20 cellular contexts compared by ENCODE assay signal in the genomic region with DNA sequence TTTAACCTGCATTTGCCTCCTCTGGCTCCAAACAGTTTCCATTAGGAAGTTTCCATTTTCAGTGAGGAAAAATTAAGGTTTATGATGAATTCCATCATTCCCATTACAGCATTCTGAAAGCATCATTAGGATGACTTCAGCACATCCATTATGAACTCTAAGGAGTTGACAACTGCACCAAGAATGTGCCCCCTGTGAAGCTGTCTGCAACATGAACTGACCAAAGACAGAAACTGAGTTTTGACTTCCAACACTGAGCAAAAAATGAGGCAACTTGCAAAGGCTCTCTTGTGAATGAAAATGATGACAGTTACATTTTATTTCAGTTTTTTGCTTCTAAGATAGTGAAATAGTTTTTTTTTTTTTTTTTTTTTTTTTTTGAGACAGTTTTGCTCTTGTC. TPM values are rescaled to one million over a fixed set of nuclear protein-coding genes. Genes with fewer than 3 reads are reported as not detected.
DNase-seq lines count a peak whose midpoint lies in the region; TF ChIP-seq lines count a peak whose summit lies in the region.
"Had no signal": no experiment of that assay in that cellular context is flagged by ENCODE, and none has a peak within 500 bp of the region (broad histone marks: within the 10 kb centered on the region; RNA-seq: fewer than 3 reads in every experiment).

No MANE protein-coding gene starts in this region.

- H3K4me3 Mint-ChIP-seq in osteocyte (ENCODE audit: unreplicated experiment), result no peak overlapping the region
- H3K4me3 Mint-ChIP-seq: B cell had no signal

- H3K4me1 ChIP-seq in SK-N-SH (ENCODE audit: control insufficient read depth in 1 of 2, insufficient read depth in 2 of 2, low read depth in 1 of 2, low read length in 1 of 2) (no peaks in the 10 kb centered on the region; a peak in 1 of 4 replicates), mesendoderm (ENCODE audit: control insufficient read depth, low read depth, low read length) (peaks cover 6% of the 10 kb centered on the region)
- H3K4me1 ChIP-seq: uterus had no signal

- H3K27me3 ChIP-seq in SK-N-SH (ENCODE audit: insufficient read depth), result no peaks in the 10 kb centered on the region
- H3K27me3 ChIP-seq in mesendoderm (ENCODE audit: insufficient read depth, low read length, poor library complexity), result no peaks in the 10 kb centered on the region
- H3K27me3 ChIP-seq: right lobe of liver, uterus had no signal

- TF ChIP-seq CTCF in SK-N-SH (IDR thresholded peaks at IDR 0.05) (no peak), osteocyte (IDR thresholded peaks at IDR 0.05) (no peak)

- DNase-seq in Daoy (ENCODE audit: low read depth) (peak; percentile 74), SK-N-SH (no peak), fibroblast of gingiva (ENCODE audit: low read depth) (peak; percentile 72), osteocyte (ENCODE audit: extremely low spot score, unreplicated experiment) (no peak), NCI-H2081 (lab: John Stamatoyannopoulos, UW) (no peak), UCSD-AML1 (lab: John Stamatoyannopoulos, UW; ENCODE audit: unreplicated experiment) (no peak), NCI-H748 treated with DMSO at 0.1 percent for 48 hours (lab: John Stamatoyannopoulos, UW) (no peak), mesendoderm (no peak)
- DNase-seq: activated CD8-positive, alpha-beta memory T cell treated with anti-CD3 and anti-CD28 coated beads, Interleukin-2, amount 50 U/mL, for 48 hours; GDM1; NCI-H1092; NCI-H526 treated with DMSO at 0.1 percent for 48 hours; nucleus accumbens; OCI-M1; right lobe of liver; stimulated activated CD4-positive, alpha-beta T cell treated with anti-CD3 and anti-CD28 coated beads, Interleukin-1b, Interleukin-23, amount 100 ng/mL, for 48 hours; T-helper 9 cell; uterus had no signal

- TF ChIP-seq EP300 in SK-N-SH (IDR thresholded peaks at IDR 0.05; ENCODE audit: borderline replicate concordance in 1 of 2, low read depth in 1 of 2, low read length in 1 of 2), result peak in 1 of 2 experiments; percentile 83; a peak in 2 of 4 replicates

- no peaks in the 10 kb centered on the region for H4K20me1 ChIP-seq in SK-N-SH (ENCODE audit: insufficient read depth)

- H2AK5ac ChIP-seq in mesendoderm (ENCODE audit: low read length), result no peak overlapping the region

- H3K9me3 ChIP-seq in SK-N-SH, result no peaks in the 10 kb centered on the region
- H3K9me3 ChIP-seq: right lobe of liver, uterus had no signal

- no peak overlapping the region for H3K23ac ChIP-seq in mesendoderm (ENCODE audit: low read length)

- H3K9me2 ChIP-seq in SK-N-SH, result no peaks in the 10 kb centered on the region

- H2BK5ac ChIP-seq in mesendoderm (ENCODE audit: low read length), result no peak overlapping the region

- no peak overlapping the region for H3K4ac ChIP-seq in mesendoderm (ENCODE audit: low read depth, low read length)

- no peaks in the 10 kb centered on the region for H3K27me3 Mint-ChIP-seq in osteocyte (ENCODE audit: unreplicated experiment)
- H3K27me3 Mint-ChIP-seq: B cell had no signal

- H3K79me1 ChIP-seq in mesendoderm (ENCODE audit: low read length), result no peaks in the 10 kb centered on the region

- peaks cover 13% of the 10 kb centered on the region for H3K79me2 ChIP-seq in SK-N-SH (ENCODE audit: insufficient read depth)
- no peaks in the 10 kb centered on the region for H3K79me2 ChIP-seq in mesendoderm (ENCODE audit: control insufficient read depth, insufficient read depth, low read length)

- H3K9ac ChIP-seq in SK-N-SH (peak overlapping the region; percentile 20; the same call in 1 of the 2 replicates), mesendoderm (ENCODE audit: low read length) (no peak overlapping the region)

- H3K27ac Mint-ChIP-seq in osteocyte (ENCODE audit: unreplicated experiment), result peak overlapping the region; percentile 79
- H3K27ac Mint-ChIP-seq: B cell had no signal

- H3K36me3 ChIP-seq in SK-N-SH (replicated peaks in 1 of 2; ENCODE audit: control insufficient read depth in 1 of 2, insufficient read depth in 2 of 2, low read length in 1 of 2), result no peaks in the 10 kb centered on the region
- no peaks in the 10 kb centered on the region for H3K36me3 ChIP-seq in mesendoderm (ENCODE audit: control insufficient read depth, insufficient read depth, low read length)
- H3K36me3 ChIP-seq: right lobe of liver, uterus had no signal

- TF ChIP-seq RAD21 in SK-N-SH (IDR thresholded peaks at IDR 0.05; ENCODE audit: low read length), result no peak

- H3K4me1 Mint-ChIP-seq in osteocyte (ENCODE audit: unreplicated experiment), result peaks cover 62% of the 10 kb centered on the region

- H3K4me2 ChIP-seq in SK-N-SH (no peak overlapping the region), mesendoderm (ENCODE audit: low read length) (no peak overlapping the region)

- H3F3A ChIP-seq in SK-N-SH (replicated peaks; ENCODE audit: insufficient read depth), result peaks cover 22% of the 10 kb centered on the region

- H3K9me3 Mint-ChIP-seq in osteocyte (ENCODE audit: unreplicated experiment), result no peaks in the 10 kb centered on the region

- no peak overlapping the region for H4K8ac ChIP-seq in mesendoderm (ENCODE audit: low read depth, low read length)

- H3K18ac ChIP-seq in mesendoderm (ENCODE audit: low read length), result no peak overlapping the region

- POLR2A ChIA-PET in SK-N-SH (lab: Yijun Ruan, JAX), result no interaction called here

- H3K36me3 Mint-ChIP-seq in osteocyte (ENCODE audit: unreplicated experiment), result peaks cover 2% of the 10 kb centered on the region

- H3K56ac ChIP-seq in mesendoderm (ENCODE audit: low read length), result no peak overlapping the region

- H3K27ac ChIP-seq in SK-N-SH (ENCODE audit: low read depth in 2 of 2, low read length in 1 of 2) (peak overlapping the region in 1 of 2 experiments; percentile 80; a peak in 2 of 4 replicates), mesendoderm (ENCODE audit: low read depth, low read length) (no peak overlapping the region)
- H3K27ac ChIP-seq: right lobe of liver, uterus had no signal

- H2BK120ac ChIP-seq in mesendoderm (ENCODE audit: low read depth, low read length), result no peak overlapping the region

- CTCF ChIA-PET in SK-N-SH (lab: Yijun Ruan, JAX), result no interaction called here

- no peak overlapping the region for H2BK15ac ChIP-seq in mesendoderm (replicated peaks; ENCODE audit: low read depth)

- H2AFZ ChIP-seq in SK-N-SH (ENCODE audit: low read depth), result no peak overlapping the region

- H4K5ac ChIP-seq in mesendoderm (ENCODE audit: low read length), result no peak overlapping the region

- H3K4me3 ChIP-seq in SK-N-SH (ENCODE audit: low read depth in 2 of 2, low read length in 1 of 2), result no peak overlapping the region
- H3K4me3 ChIP-seq in mesendoderm (ENCODE audit: low read length), result no peak overlapping the region
- H3K4me3 ChIP-seq: right lobe of liver, uterus had no signal

TF ChIP-seq in SK-N-SH, 30 proteins besides CTCF, POLR2A, EP300 and RAD21:
- TF ChIP-seq RXRA (IDR thresholded peaks at IDR 0.05; ENCODE audit: borderline replicate concordance, low read depth), result peak; percentile 65; the same call in 1 of the 2 replicates
- peak; percentile 93 for TF ChIP-seq PBX3 (IDR thresholded peaks at IDR 0.05)
- no peak for TF ChIP-seq YY1 (IDR thresholded peaks at IDR 0.05; ENCODE audit: low read depth)
- TF ChIP-seq NFIC (IDR thresholded peaks at IDR 0.05; ENCODE audit: borderline replicate concordance), result no peak; the same call in 1 of the 2 replicates
- peak; percentile 79 for TF ChIP-seq JUND (IDR thresholded peaks at IDR 0.05)
- no peak for TF ChIP-seq TAF1 (IDR thresholded peaks at IDR 0.05; ENCODE audit: borderline replicate concordance, low read depth, low read length)
- peak; percentile 57; the same call in 1 of the 2 replicates for TF ChIP-seq FOSL2 (IDR thresholded peaks at IDR 0.05; ENCODE audit: borderline replicate concordance, low read depth)
- TF ChIP-seq TEAD4 (IDR thresholded peaks at IDR 0.05; ENCODE audit: borderline replicate concordance, insufficient read depth), result peak; percentile 71; the same call in 1 of the 2 replicates
- TF ChIP-seq TCF12 (IDR thresholded peaks at IDR 0.05), result peak; percentile 84
- no peak for TF ChIP-seq ELF1 (IDR thresholded peaks at IDR 0.05)
- no peak for TF ChIP-seq POLR2AphosphoS5 (IDR thresholded peaks at IDR 0.05; ENCODE audit: low read depth, low read length)

RNA-seq across cellular contexts. Expression of gene KCNE1, which starts 18.3 kb away (rescaled TPM):
- total RNA-seq in Daoy (2014; rRNA removed; shearing (Covaris generic)), result 0.06 TPM in 1 of 2 replicates, not detected in the other
- polyA plus RNA-seq in SK-N-SH (2012; rRNA removed), result 0.06 and 0.16 TPM in 2 replicates
- polyA plus RNA-seq in SK-N-SH (2012; cell fraction: cytosol; rRNA removed), result 0.05 and 0.09 TPM in 2 replicates
- polyA plus RNA-seq in SK-N-SH (2012; cell fraction: nucleus; rRNA removed), result 0.20 and 0.32 TPM in 2 replicates
- total RNA-seq in osteocyte, result 0.44 and 0.59 TPM in 2 replicates
- 0.21 TPM for polyA plus RNA-seq in mesendoderm (2013, experiment 1 of 2)
- 0.24 TPM for polyA plus RNA-seq in mesendoderm (2013, experiment 2 of 2)
- total RNA-seq: SK-MEL-5 had no signal

Comparison
In these comparisons a context has a peak if more than half of its experiments do, and no peak if none do; other contexts are left out.
1. DNase-seq: peak in Daoy (single experiment) and fibroblast of gingiva (single experiment); none in SK-N-SH (single experiment), osteocyte (single experiment), NCI-H2081 (0 of 2), UCSD-AML1 (single experiment), NCI-H748 treated with DMSO at 0.1 percent for 48 hours (single experiment) and mesendoderm (single experiment).